In the genomic region with DNA sequence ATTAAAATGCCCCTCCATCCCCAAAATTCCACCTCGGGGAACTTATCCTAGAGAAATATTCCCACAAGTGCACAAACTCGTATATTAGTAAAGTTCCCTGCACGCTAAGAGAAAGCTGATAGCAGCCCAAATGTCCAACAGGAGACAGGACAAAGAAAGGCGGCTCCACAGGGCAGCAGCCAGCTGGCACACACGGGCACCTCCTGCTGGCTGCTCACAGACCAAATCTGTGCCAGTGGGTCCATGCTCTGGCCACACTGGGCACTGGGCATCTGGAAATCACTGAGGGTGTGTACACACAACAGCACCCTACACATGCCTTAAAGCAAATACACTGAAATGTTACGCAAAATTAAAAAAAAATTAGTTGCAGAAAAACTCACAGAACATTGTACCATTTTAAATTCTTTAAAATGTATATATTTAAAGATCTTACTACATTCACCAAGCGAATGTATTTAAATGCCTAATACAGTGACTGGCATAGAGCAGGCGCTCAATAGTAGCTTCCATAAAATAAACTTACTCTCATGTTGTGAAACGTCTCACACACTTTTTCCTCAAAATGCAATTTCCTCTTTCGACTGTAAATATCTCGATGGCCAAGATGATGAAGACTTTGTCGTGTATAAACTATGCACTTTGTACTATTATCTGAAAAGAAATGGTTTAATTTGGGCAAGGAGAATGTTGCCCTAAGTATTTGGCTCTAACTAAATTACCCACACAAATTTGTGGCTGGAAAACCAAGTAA, we compare ENCODE assay signal across 11 cellular contexts. TPM values are rescaled to one million over a fixed set of nuclear protein-coding genes. Genes with fewer than 3 reads are reported as not detected.
DNase-seq lines count a peak whose midpoint lies in the region; ATAC-seq and TF ChIP-seq lines count a peak whose summit lies in the region.
"Had no signal": no experiment of that assay in that cellular context is flagged by ENCODE, and none has a peak within 500 bp of the region (broad histone marks: within the 10 kb centered on the region; RNA-seq: fewer than 3 reads in every experiment).

No MANE protein-coding gene starts in this region.

- no peaks in the 10 kb centered on the region for H3K36me3 Mint-ChIP-seq in activated T-helper 17 cell treated with anti-CD3 and anti-CD28 coated beads, Interleukin-2, amount 50 U/mL, for 72 hours (ENCODE audit: low read depth)

- no peaks in the 10 kb centered on the region for H3K9me3 Mint-ChIP-seq in activated T-helper 17 cell treated with anti-CD3 and anti-CD28 coated beads, Interleukin-2, amount 50 U/mL, for 72 hours
- H3K9me3 Mint-ChIP-seq: activated naive CD4-positive, alpha-beta T cell treated with anti-CD3 and anti-CD28 coated beads, Interleukin-2, amount 50 U/mL, for 24 hours; effector memory CD8-positive, alpha-beta T cell had no signal

- peaks cover 33% of the 10 kb centered on the region for H3K4me1 Mint-ChIP-seq in activated T-helper 17 cell treated with anti-CD3 and anti-CD28 coated beads, Interleukin-2, amount 50 U/mL, for 72 hours

- ATAC-seq in activated T-helper 17 cell treated with anti-CD3 and anti-CD28 coated beads, Interleukin-2, amount 50 U/mL, for 72 hours (replicated peaks), result no peak
- ATAC-seq: effector memory CD8-positive, alpha-beta T cell had no signal

- H3K9me3 ChIP-seq in muscle layer of colon (ENCODE audit: low read length), result no peaks in the 10 kb centered on the region
- H3K9me3 ChIP-seq: pancreas had no signal

- H3K9ac ChIP-seq in muscle layer of colon (ENCODE audit: low read length), result peak overlapping the region; percentile 6

- CTCF ChIA-PET in GM10248 (lab: Yijun Ruan, JAX), result interaction anchor here (1.8 kb wide), 1 partner anchor 12 kb away, joined by 5 read pairs; no protein-coding TSS in a partner anchor

- no peaks in the 10 kb centered on the region for H3K27me3 Mint-ChIP-seq in activated T-helper 17 cell treated with anti-CD3 and anti-CD28 coated beads, Interleukin-2, amount 50 U/mL, for 72 hours
- H3K27me3 Mint-ChIP-seq: activated naive CD4-positive, alpha-beta T cell treated with anti-CD3 and anti-CD28 coated beads, Interleukin-2, amount 50 U/mL, for 24 hours had no signal

- no peak overlapping the region for H3K27ac ChIP-seq in muscle layer of colon (ENCODE audit: low read depth, low read length)

- peaks cover 5% of the 10 kb centered on the region for H3K36me3 ChIP-seq in muscle layer of colon (ENCODE audit: insufficient read depth, low read length)
- H3K36me3 ChIP-seq: pancreas had no signal

- in situ Hi-C loops in ACHN (cut with HindIII; ENCODE audit: low pct_ligation_motif_present, low pct_unique_long_range_greater_than_20kb, low sequenced_read_pairs), result no loop called here

- H3K4me3 ChIP-seq in muscle layer of colon (ENCODE audit: low read depth in 1 of 2, low read length in 2 of 2), result no peak overlapping the region
- H3K4me3 ChIP-seq: pancreas had no signal

- no peak for TF ChIP-seq CTCF in GM10248 (IDR thresholded peaks at IDR 0.05; ENCODE audit: control extremely low read depth, extremely low read depth, low read depth, missing control alignments)

- peak overlapping the region; percentile 53 for H3K4me3 Mint-ChIP-seq in activated T-helper 17 cell treated with anti-CD3 and anti-CD28 coated beads, Interleukin-2, amount 50 U/mL, for 72 hours
- H3K4me3 Mint-ChIP-seq: activated naive CD4-positive, alpha-beta T cell treated with anti-CD3 and anti-CD28 coated beads, Interleukin-2, amount 50 U/mL, for 24 hours; effector memory CD8-positive, alpha-beta T cell had no signal

- no peaks in the 10 kb centered on the region for H3K27me3 ChIP-seq in muscle layer of colon (ENCODE audit: control insufficient read depth in 1 of 2, insufficient read depth in 2 of 2, low read length in 2 of 2)
- H3K27me3 ChIP-seq: pancreas had no signal

- peaks cover 32% of the 10 kb centered on the region for H3K4me1 ChIP-seq in muscle layer of colon (ENCODE audit: insufficient read depth, low read length)

- POLR2A ChIA-PET in GM10248 (lab: Yijun Ruan, JAX), result no interaction called here

- H3K27ac Mint-ChIP-seq in activated T-helper 17 cell treated with anti-CD3 and anti-CD28 coated beads, Interleukin-2, amount 50 U/mL, for 72 hours, result no peak overlapping the region
- H3K27ac Mint-ChIP-seq: activated naive CD4-positive, alpha-beta T cell treated with anti-CD3 and anti-CD28 coated beads, Interleukin-2, amount 50 U/mL, for 24 hours; effector memory CD8-positive, alpha-beta T cell had no signal

- DNase-seq in ACHN (peak; percentile 61), Kasumi-1 (lab: John Stamatoyannopoulos, UW) (peak; percentile 31 to 40), GM10248 (ENCODE audit: extremely low spot score) (no peak), NCI-H524 treated with DMSO at 0.1 percent for 48 hours (lab: John Stamatoyannopoulos, UW) (no peak), NK-92 (lab: John Stamatoyannopoulos, UW; ENCODE audit: unreplicated experiment) (no peak)
- no peak for DNase-seq in activated CD4-positive, CD25-positive, alpha-beta regulatory T cell (lab: John Stamatoyannopoulos, UW)
- DNase-seq: effector memory CD8-positive, alpha-beta T cell; pancreas had no signal

RNA-seq across cellular contexts. Expression of a gene that starts 19.4 kb away (rescaled TPM):
- 10 to 100 TPM in 1 of 2 donors, 1 to 10 TPM in 1; 3.7 to 22.8 TPM for total RNA-seq in activated T-helper 17 cell treated with anti-CD3 and anti-CD28 coated beads, Interleukin-2, amount 50 U/mL, for 72 hours

Comparison
In these comparisons a context has a peak if more than half of its experiments do, and no peak if none do; other contexts are left out.
1. DNase-seq: peak in ACHN (single experiment) and Kasumi-1 (2 of 2); none in activated CD4-positive, CD25-positive, alpha-beta regulatory T cell (0 of 4), GM10248 (single experiment), NCI-H524 treated with DMSO at 0.1 percent for 48 hours (single experiment) and NK-92 (single experiment).